ENCODE assay signal across 16 cellular contexts in genomic region chr10:116143673-116144072, GRCh38.
"Had no signal": no experiment of that assay in that cellular context is flagged by ENCODE, and none has a peak within 500 bp of the region (broad histone marks: within the 10 kb centered on the region; RNA-seq: fewer than 3 reads in every experiment).

No MANE protein-coding gene starts in this region.

- H3K9me3 Mint-ChIP-seq: naive thymus-derived CD8-positive, alpha-beta T cell had no signal

- H3K4me3 Mint-ChIP-seq: naive thymus-derived CD8-positive, alpha-beta T cell had no signal

- H3K36me3 ChIP-seq: gastroesophageal sphincter, stomach, thoracic aorta, transverse colon had no signal

- DNase-seq: effector memory CD4-positive, alpha-beta T cell; head of caudate nucleus; hippocampal formation; left colon; mucosa of descending colon; naive thymus-derived CD8-positive, alpha-beta T cell; posterior cingulate gyrus; right cardiac atrium; small intestine; stimulated activated CD4-positive, alpha-beta T cell treated with anti-CD3 and anti-CD28 coated beads, Interleukin-12 subunit alpha, Interleukin-12 subunit beta, amount 100 ng/mL, for 4 hours; stimulated activated naive CD4-positive, alpha-beta T cell; stomach; substantia nigra; transverse colon had no signal

- H3K4me3 ChIP-seq: gastroesophageal sphincter, mucosa of descending colon, stomach, thoracic aorta, transverse colon had no signal

- H3K27ac Mint-ChIP-seq: naive thymus-derived CD8-positive, alpha-beta T cell had no signal

- H3K36me3 Mint-ChIP-seq: naive thymus-derived CD8-positive, alpha-beta T cell had no signal

- H3K27ac ChIP-seq: gastroesophageal sphincter, stomach, thoracic aorta, transverse colon had no signal

- H3K4me1 ChIP-seq: gastroesophageal sphincter, transverse colon had no signal

- H3K27me3 ChIP-seq: stomach, transverse colon had no signal

- H3K9me3 ChIP-seq: gastroesophageal sphincter, mucosa of descending colon, stomach, thoracic aorta, transverse colon had no signal
